9 cellular contexts compared by ENCODE assay signal in genomic region chr3:156615592-156616173, GRCh38. TPM values are rescaled to one million over a fixed set of nuclear protein-coding genes. Genes with fewer than 3 reads are reported as not detected.
DNase-seq lines count a peak whose midpoint lies in the region; ATAC-seq and TF ChIP-seq lines count a peak whose summit lies in the region.
"Had no signal": no experiment of that assay in that cellular context is flagged by ENCODE, and none has a peak within 500 bp of the region (broad histone marks: within the 10 kb centered on the region; RNA-seq: fewer than 3 reads in every experiment).

No MANE protein-coding gene starts in this region.

- peak overlapping the region; percentile 76 for H3K27ac Mint-ChIP-seq in activated CD4-positive, alpha-beta T cell treated with anti-CD3 and anti-CD28 coated beads for 36 hours

- H3K4me3 Mint-ChIP-seq in activated CD4-positive, alpha-beta T cell treated with anti-CD3 and anti-CD28 coated beads for 36 hours: no peak overlapping the region

- no peaks in the 10 kb centered on the region for H3K9me3 Mint-ChIP-seq in activated CD4-positive, alpha-beta T cell treated with anti-CD3 and anti-CD28 coated beads for 36 hours (ENCODE audit: low read depth)

- H3K4me3 ChIP-seq in fibroblast of the aortic adventitia (ENCODE audit: low read depth, low read length) (no peak overlapping the region), skeletal muscle cell (ENCODE audit: low read depth, low read length) (no peak overlapping the region)

- POLR2A ChIA-PET in activated CD4-positive, alpha-beta T cell treated with anti-CD3 and anti-CD28 coated beads for 36 hours (lab: Charles Lee): no interaction called here

- ATAC-seq in activated CD4-positive, alpha-beta T cell treated with anti-CD3 and anti-CD28 coated beads for 36 hours: peak; percentile 73
- ATAC-seq in SK-N-SH treated with all-trans-retinoic acid at 6 μM for 48 hours (peak; percentile 82), HG02981 (IDR thresholded peaks at IDR 0.05; ENCODE audit: unreplicated experiment) (no peak), GM18870 (IDR thresholded peaks at IDR 0.05; ENCODE audit: unreplicated experiment) (no peak)

- CTCF ChIA-PET in activated CD4-positive, alpha-beta T cell treated with anti-CD3 and anti-CD28 coated beads for 36 hours (lab: Charles Lee): interaction anchor here (0.5 kb wide), 1 partner anchor 495 kb away, joined by 3 read pairs; no protein-coding TSS in a partner anchor

- peaks cover 27% of the 10 kb centered on the region for H3K4me1 Mint-ChIP-seq in activated CD4-positive, alpha-beta T cell treated with anti-CD3 and anti-CD28 coated beads for 36 hours

- H3K27me3 Mint-ChIP-seq in activated CD4-positive, alpha-beta T cell treated with anti-CD3 and anti-CD28 coated beads for 36 hours: no peaks in the 10 kb centered on the region

- peak; percentile 25 for DNase-seq in activated CD4-positive, alpha-beta T cell treated with anti-CD3 and anti-CD28 coated beads for 36 hours
- no peak for DNase-seq in activated CD4-positive, alpha-beta T cell treated with anti-CD3 and anti-CD28 coated beads, Interleukin-2, amount 50 U/mL, for 1 hour
- DNase-seq in fibroblast of the aortic adventitia (ENCODE audit: low read depth): peak; percentile 76
- DNase-seq in skeletal muscle cell (ENCODE audit: low read depth): peak; percentile 98
- no peak for DNase-seq in NCI-H2227 treated with DMSO at 0.1 percent for 48 hours (lab: John Stamatoyannopoulos, UW)
- DNase-seq: effector memory CD4-positive, alpha-beta T cell had no signal

- intact Hi-C loops in activated CD4-positive, alpha-beta T cell treated with anti-CD3 and anti-CD28 coated beads for 36 hours (cut with DNase I, micrococcal nuclease): no loop called here

- no peak for TF ChIP-seq CTCF in fibroblast of the aortic adventitia (IDR thresholded peaks at IDR 0.05; ENCODE audit: insufficient read depth, low read length)

- no peaks in the 10 kb centered on the region for H3K36me3 Mint-ChIP-seq in activated CD4-positive, alpha-beta T cell treated with anti-CD3 and anti-CD28 coated beads for 36 hours (ENCODE audit: low read depth)

TF ChIP-seq in SK-N-SH treated with all-trans-retinoic acid at 6 μM for 48 hours, 23 proteins besides CTCF, POLR2A, EP300 and RAD21:
- TF ChIP-seq, protein P1, sequence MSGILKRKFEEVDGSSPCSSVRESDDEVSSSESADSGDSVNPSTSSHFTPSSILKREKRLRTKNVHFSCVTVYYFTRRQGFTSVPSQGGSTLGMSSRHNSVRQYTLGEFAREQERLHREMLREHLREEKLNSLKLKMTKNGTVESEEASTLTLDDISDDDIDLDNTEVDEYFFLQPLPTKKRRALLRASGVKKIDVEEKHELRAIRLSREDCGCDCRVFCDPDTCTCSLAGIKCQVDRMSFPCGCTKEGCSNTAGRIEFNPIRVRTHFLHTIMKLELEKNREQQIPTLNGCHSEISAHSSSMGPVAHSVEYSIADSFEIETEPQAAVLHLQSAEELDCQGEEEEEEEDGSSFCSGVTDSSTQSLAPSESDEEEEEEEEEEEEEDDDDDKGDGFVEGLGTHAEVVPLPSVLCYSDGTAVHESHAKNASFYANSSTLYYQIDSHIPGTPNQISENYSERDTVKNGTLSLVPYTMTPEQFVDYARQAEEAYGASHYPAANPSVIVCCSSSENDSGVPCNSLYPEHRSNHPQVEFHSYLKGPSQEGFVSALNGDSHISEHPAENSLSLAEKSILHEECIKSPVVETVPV (CRISPR knock-in tag; IDR thresholded peaks at IDR 0.05): no peak
- TF ChIP-seq ISL1 (CRISPR knock-in tag; IDR thresholded peaks at IDR 0.05): peak; percentile 61

RNA-seq across cellular contexts. Expression of gene TIPARP, which starts 58.7 kb away (rescaled TPM):
- 10 to 100 TPM; 18.5 to 23.5 TPM for total RNA-seq in activated CD4-positive, alpha-beta T cell treated with anti-CD3 and anti-CD28 coated beads for 36 hours
- 26.1 and 67.1 TPM in 2 replicates for total RNA-seq in fibroblast of the aortic adventitia (ENCODE audit: low replicate concordance)

Comparison
In these comparisons a context has a peak if more than half of its experiments do, and no peak if none do; other contexts are left out.
1. DNase-seq: peak in activated CD4-positive, alpha-beta T cell treated with anti-CD3 and anti-CD28 coated beads for 36 hours (single experiment), fibroblast of the aortic adventitia (single experiment) and skeletal muscle cell (single experiment); none in activated CD4-positive, alpha-beta T cell treated with anti-CD3 and anti-CD28 coated beads, Interleukin-2, amount 50 U/mL, for 1 hour (single experiment) and NCI-H2227 treated with DMSO at 0.1 percent for 48 hours (single experiment).
2. ATAC-seq: peak in activated CD4-positive, alpha-beta T cell treated with anti-CD3 and anti-CD28 coated beads for 36 hours (single experiment) and SK-N-SH treated with all-trans-retinoic acid at 6 μM for 48 hours (single experiment); none in HG02981 (single experiment) and GM18870 (single experiment).